ENCODE assay signal across 7 cellular contexts in the genomic region with DNA sequence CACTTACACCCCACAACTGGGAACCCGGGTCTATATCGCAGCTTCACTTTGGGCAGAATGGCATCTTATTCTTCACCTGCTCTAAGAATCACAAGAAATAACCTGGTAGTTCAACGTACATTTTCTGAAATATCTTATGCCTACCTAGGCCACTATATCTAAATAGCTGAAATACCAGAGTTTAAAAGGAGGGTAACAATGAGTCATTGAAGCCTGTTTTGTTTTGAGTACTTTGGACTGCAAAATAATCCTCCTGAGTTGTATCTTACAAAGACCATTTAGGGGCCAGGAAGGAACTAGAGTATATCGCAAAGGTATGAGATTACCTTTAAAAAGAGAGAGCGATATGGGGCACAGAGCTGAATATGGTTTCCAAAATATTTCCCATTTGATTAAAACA.
"Had no signal": no experiment of that assay in that cellular context is flagged by ENCODE, and none has a peak within 500 bp of the region (broad histone marks: within the 10 kb centered on the region; RNA-seq: fewer than 3 reads in every experiment).

No MANE protein-coding gene starts in this region.

- H3K9me3 Mint-ChIP-seq: HFFc6 had no signal

- H3K4me3 ChIP-seq: GM23248, HAP-1, K562 had no signal

- H3K27ac Mint-ChIP-seq: HFFc6 had no signal

- H3K9ac ChIP-seq: GM23248 had no signal

- H3K9me3 ChIP-seq: HAP-1 had no signal

- DNase-seq: GOT3, H7 had no signal

- H3K4me3 Mint-ChIP-seq: HFFc6 had no signal

- H3K4me1 ChIP-seq: HAP-1 had no signal

- H3K27ac ChIP-seq: GM23248, HL-60 had no signal
